16 cellular contexts compared by ENCODE assay signal in the genomic region with DNA sequence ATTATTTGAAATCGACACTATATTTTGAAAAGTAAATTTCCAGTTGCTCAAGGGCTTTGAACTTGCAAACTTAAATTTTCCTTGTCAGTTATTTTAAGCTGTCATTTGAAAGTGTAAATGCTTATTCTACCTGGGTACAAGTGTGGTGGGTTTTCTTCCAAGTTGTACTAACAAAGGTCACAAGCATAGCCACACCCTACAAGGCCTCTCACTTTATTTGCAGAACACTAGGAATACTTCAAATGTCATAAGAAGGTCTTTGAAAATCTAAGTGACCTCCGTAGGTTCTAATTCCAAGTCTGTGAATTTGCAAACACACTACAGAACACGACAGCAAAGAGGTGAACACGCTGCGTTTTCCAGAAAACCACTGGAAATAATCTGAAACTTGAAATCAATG. TPM values are rescaled to one million over a fixed set of nuclear protein-coding genes. Genes with fewer than 3 reads are reported as not detected.
DNase-seq lines count a peak whose midpoint lies in the region; ATAC-seq, FAIRE-seq and TF ChIP-seq lines count a peak whose summit lies in the region.
"Had no signal": no experiment of that assay in that cellular context is flagged by ENCODE, and none has a peak within 500 bp of the region (broad histone marks: within the 10 kb centered on the region; RNA-seq: fewer than 3 reads in every experiment).

No MANE protein-coding gene starts in this region.

- no peak for ATAC-seq in A549
- ATAC-seq in gastroesophageal sphincter = no peak
- ATAC-seq: CD8-positive, alpha-beta T cell had no signal

- TF ChIP-seq RAD21 in A549 (conservative IDR thresholded peaks at IDR 0.05 in 1 of 2, IDR thresholded peaks at IDR 0.05 in 1 of 2) = no peak

- no peaks in the 10 kb centered on the region for H4K20me1 ChIP-seq in GM23248 (ENCODE audit: insufficient read depth)

- POLR2A ChIA-PET in A549 (lab: Yijun Ruan, JAX) = no interaction called here

- TF ChIP-seq POLR2A in A549 (IDR thresholded peaks at IDR 0.05; ENCODE audit: low read length) (no peak), gastroesophageal sphincter (IDR thresholded peaks at IDR 0.05) (no peak)

- peaks cover 5% of the 10 kb centered on the region; the same call in 1 of the 3 replicates for H3K4me1 ChIP-seq in A549
- H3K4me1 ChIP-seq in GM23248 (ENCODE audit: insufficient read depth) = peaks cover 35% of the 10 kb centered on the region
- H3K4me1 ChIP-seq in gastroesophageal sphincter = peaks cover 8 to 22% (median 9%) of the 10 kb centered on the region in 3 donors
- peaks cover 12% of the 10 kb centered on the region for H3K4me1 ChIP-seq in stomach smooth muscle (ENCODE audit: control insufficient read depth, insufficient read depth, low read length)

- H2AFZ ChIP-seq in GM23248 = no peak overlapping the region

- H3K27ac ChIP-seq in A549 (no peak overlapping the region), GM23248 (peak overlapping the region; percentile 84; the same call in 1 of the 2 replicates), gastroesophageal sphincter (peak overlapping the region; percentile 56 to 75 (median 71)), stomach smooth muscle (ENCODE audit: low read length) (peak overlapping the region; percentile 69), WERI-Rb-1 (no peak overlapping the region)

- in situ Hi-C loops in GM23248 (cut with MboI) = no loop called here

- TF ChIP-seq CTCF in A549 (IDR thresholded peaks at IDR 0.05) = no peak
- TF ChIP-seq CTCF in gastroesophageal sphincter (IDR thresholded peaks at IDR 0.05) = no peak
- no peak for TF ChIP-seq CTCF in WERI-Rb-1 (IDR thresholded peaks at IDR 0.05; ENCODE audit: low read depth, low read length)

- DNase-seq in A549 (ENCODE audit: low read depth in 1 of 2, low spot score in 1 of 2) (no peak), GM23248 (no peak), putamen (ENCODE audit: low spot score) (no peak), DMS53 treated with DMSO at 0.1 percent for 48 hours (lab: John Stamatoyannopoulos, UW; ENCODE audit: unreplicated experiment) (no peak), WERI-Rb-1 (no peak)
- DNase-seq: CD8-positive, alpha-beta T cell; COR-L47; DMS153; DND-41; GDM1 had no signal

- no peak overlapping the region for H3K9ac ChIP-seq in GM23248
- H3K9ac ChIP-seq in stomach smooth muscle (ENCODE audit: low read length in 2 of 2) = peak overlapping the region in 1 of 2 donors; percentile 13

- peak; percentile 73 for FAIRE-seq in A549 (lab: Jason Lieb, UNC)
- FAIRE-seq: A204.1, D721Med, H1 had no signal

- H3K9me2 ChIP-seq in GM23248 (ENCODE audit: insufficient read depth) = no peaks in the 10 kb centered on the region

- H3K79me2 ChIP-seq in GM23248 (ENCODE audit: insufficient read depth) = no peaks in the 10 kb centered on the region

- H3K27me3 ChIP-seq in GM23248 (replicated peaks; ENCODE audit: insufficient read depth) = no peaks in the 10 kb centered on the region
- H3K27me3 ChIP-seq in gastroesophageal sphincter = no peaks in the 10 kb centered on the region
- no peaks in the 10 kb centered on the region for H3K27me3 ChIP-seq in stomach smooth muscle (ENCODE audit: control insufficient read depth in 1 of 2, insufficient read depth in 2 of 2, low read length in 2 of 2)
- no peaks in the 10 kb centered on the region for H3K27me3 ChIP-seq in WERI-Rb-1 (ENCODE audit: insufficient read depth, low read depth, severe bottlenecking)

- H3K9me3 ChIP-seq in A549 (no peaks in the 10 kb centered on the region), GM23248 (ENCODE audit: low read depth) (no peaks in the 10 kb centered on the region), gastroesophageal sphincter (no peaks in the 10 kb centered on the region), stomach smooth muscle (ENCODE audit: control insufficient read depth in 2 of 2, low read length in 2 of 2) (no peaks in the 10 kb centered on the region), WERI-Rb-1 (ENCODE audit: severe bottlenecking) (no peaks in the 10 kb centered on the region)
- H3K9me3 ChIP-seq: HAP-1 had no signal

- CTCF ChIA-PET in A549 (lab: Yijun Ruan, JAX) = no interaction called here

- no peak overlapping the region for H3K4me2 ChIP-seq in A549
- H3K4me2 ChIP-seq in GM23248 (ENCODE audit: unreplicated experiment) = no peak overlapping the region

- TF ChIP-seq EP300 in A549 (IDR thresholded peaks at IDR 0.05) (no peak), gastroesophageal sphincter (IDR thresholded peaks at IDR 0.05) (no peak)

- H3K36me3 ChIP-seq in GM23248 (ENCODE audit: low read depth) (no peaks in the 10 kb centered on the region), gastroesophageal sphincter (no peaks in the 10 kb centered on the region), stomach smooth muscle (ENCODE audit: control insufficient read depth in 2 of 2, insufficient read depth in 2 of 2, low read length in 2 of 2) (no peaks in the 10 kb centered on the region), WERI-Rb-1 (no peaks in the 10 kb centered on the region)
- H3K36me3 ChIP-seq: HAP-1 had no signal

- WGBS in A549 (ENCODE audit: missing lambda C conversion rate) = 59% methylated on average over 5 of the region's 5 CpGs
- 94% methylated on average over 5 of the region's 5 CpGs for WGBS in GM23248 (ENCODE audit: low coverage in 1 of 2, low lambda C conversion rate in 2 of 2, missing lambda C conversion rate in 2 of 2), 2 experiments
- 57 to 87% methylated on average over 5 of the region's 5 CpGs for WGBS in gastroesophageal sphincter (ENCODE audit: low coverage in 1 of 2), 2 donors

- peaks cover 35% of the 10 kb centered on the region for H3F3A ChIP-seq in GM23248 (ENCODE audit: insufficient read depth)

- H3K4me3 ChIP-seq in A549 (no peak overlapping the region), GM23248 (no peak overlapping the region), gastroesophageal sphincter (no peak overlapping the region), stomach smooth muscle (ENCODE audit: low read length in 2 of 2) (no peak overlapping the region), WERI-Rb-1 (ENCODE audit: low read depth, low read length) (no peak overlapping the region)
- H3K4me3 ChIP-seq: HAP-1 had no signal

TF ChIP-seq in A549, 52 proteins besides CTCF, POLR2A, EP300 and RAD21:
- no peak for TF ChIP-seq CBX8 (IDR thresholded peaks at IDR 0.05)
- TF ChIP-seq NR3C1 (IDR thresholded peaks at IDR 0.05) = no peak
- no peak for TF ChIP-seq BHLHE40 (IDR thresholded peaks at IDR 0.05; ENCODE audit: low read depth, low read length)
- no peak for TF ChIP-seq MAZ (IDR thresholded peaks at IDR 0.05; ENCODE audit: borderline replicate concordance, low read depth, low read length)
- TF ChIP-seq ZC3H11A (IDR thresholded peaks at IDR 0.05) = no peak
- TF ChIP-seq MAFK (IDR thresholded peaks at IDR 0.05; ENCODE audit: partially characterized antibody) = no peak

RNA-seq across cellular contexts. Expression of a gene that starts 9.3 kb away (rescaled TPM):
- 4.5 and 6.9 TPM in 2 replicates for polyA plus RNA-seq in A549 (2011; rRNA removed)
- polyA plus RNA-seq in A549 (2012; cell fraction: cytosol; rRNA removed) = 1.2 TPM in 2 replicates
- 0.58 and 0.84 TPM in 2 replicates for polyA plus RNA-seq in A549 (2012; cell fraction: nucleus; rRNA removed)
- polyA plus RNA-seq in A549 (2017; fragmentation: RNase III; extraction: RNeasy Plus Mini Kit Qiagen cat#74134 plus additional on column Dnase treatment) = 4.6 to 5.4 TPM (median 4.8 TPM) in 3 replicates
- 0.99 and 1.3 TPM in 2 replicates for polyA minus RNA-seq in A549 (2011; rRNA and poly(A)+ RNA removed)
- total RNA-seq in GM23248 (2014; rRNA removed; shearing (Covaris generic)) = 2.5 and 5.8 TPM in 2 replicates
- polyA plus RNA-seq in GM23248 (2016; fragmentation: Nextera tagmentation; extraction: Ambion mirVana) = 9.3 and 11.1 TPM in 2 replicates
- total RNA-seq in gastroesophageal sphincter = 10 to 100 TPM in 3 of 4 donors, 1 to 10 TPM in 1; 9.3 to 12.5 (median 11.4) TPM

Comparison
In these comparisons a context has a peak if more than half of its experiments do, and no peak if none do; other contexts are left out.
1. H3K27ac ChIP-seq: peak in GM23248 (single experiment), gastroesophageal sphincter (4 of 4) and stomach smooth muscle (single experiment); none in A549 (0 of 2) and WERI-Rb-1 (single experiment).